2 cellular contexts compared by ENCODE assay signal in the genomic region with DNA sequence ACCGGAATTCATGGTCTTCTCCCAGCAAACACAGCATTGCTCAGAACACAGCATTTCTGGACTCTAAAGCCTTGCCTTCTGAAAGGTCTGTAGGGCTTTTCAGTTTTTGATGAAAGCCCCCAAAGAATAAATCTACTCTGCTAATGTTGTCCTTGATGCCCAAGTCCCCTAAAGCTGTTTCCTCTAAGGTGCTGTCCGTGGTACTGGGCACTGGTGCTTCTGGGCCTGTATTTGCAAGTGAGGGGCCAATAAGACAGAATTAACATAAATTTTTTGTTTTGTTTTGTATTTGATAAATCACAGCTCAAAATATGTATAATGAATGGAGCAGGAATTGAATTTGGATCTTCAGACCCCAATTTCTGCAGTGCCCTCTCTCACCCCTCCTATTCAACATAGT.
TF ChIP-seq lines count a peak whose summit lies in the region.

No MANE protein-coding gene starts in this region.

TF ChIP-seq in SK-N-SH, 30 proteins besides CTCF, POLR2A, EP300 and RAD21 (continued from another document):
- peak; percentile 93 for TF ChIP-seq REST (IDR thresholded peaks at IDR 0.05; ENCODE audit: low read depth, low read length)
- TF ChIP-seq, protein P1, sequence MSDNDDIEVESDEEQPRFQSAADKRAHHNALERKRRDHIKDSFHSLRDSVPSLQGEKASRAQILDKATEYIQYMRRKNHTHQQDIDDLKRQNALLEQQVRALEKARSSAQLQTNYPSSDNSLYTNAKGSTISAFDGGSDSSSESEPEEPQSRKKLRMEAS (IDR thresholded peaks at IDR 0.05; ENCODE audit: low read depth), result no peak

TF ChIP-seq in SK-N-SH treated with all-trans-retinoic acid at 6 μM for 48 hours, 23 proteins besides CTCF, POLR2A, EP300 and RAD21 (continued from another document):
- TF ChIP-seq, protein P2, sequence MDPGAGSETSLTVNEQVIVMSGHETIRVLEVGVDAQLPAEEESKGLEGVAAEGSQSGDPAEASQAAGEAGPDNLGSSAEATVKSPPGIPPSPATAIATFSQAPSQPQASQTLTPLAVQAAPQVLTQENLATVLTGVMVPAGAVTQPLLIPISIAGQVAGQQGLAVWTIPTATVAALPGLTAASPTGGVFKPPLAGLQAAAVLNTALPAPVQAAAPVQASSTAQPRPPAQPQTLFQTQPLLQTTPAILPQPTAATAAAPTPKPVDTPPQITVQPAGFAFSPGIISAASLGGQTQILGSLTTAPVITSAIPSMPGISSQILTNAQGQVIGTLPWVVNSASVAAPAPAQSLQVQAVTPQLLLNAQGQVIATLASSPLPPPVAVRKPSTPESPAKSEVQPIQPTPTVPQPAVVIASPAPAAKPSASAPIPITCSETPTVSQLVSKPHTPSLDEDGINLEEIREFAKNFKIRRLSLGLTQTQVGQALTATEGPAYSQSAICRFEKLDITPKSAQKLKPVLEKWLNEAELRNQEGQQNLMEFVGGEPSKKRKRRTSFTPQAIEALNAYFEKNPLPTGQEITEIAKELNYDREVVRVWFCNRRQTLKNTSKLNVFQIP (CRISPR knock-in tag; IDR thresholded peaks at IDR 0.05; ENCODE audit: borderline replicate concordance, low read depth), result no peak
- TF ChIP-seq, protein P3, sequence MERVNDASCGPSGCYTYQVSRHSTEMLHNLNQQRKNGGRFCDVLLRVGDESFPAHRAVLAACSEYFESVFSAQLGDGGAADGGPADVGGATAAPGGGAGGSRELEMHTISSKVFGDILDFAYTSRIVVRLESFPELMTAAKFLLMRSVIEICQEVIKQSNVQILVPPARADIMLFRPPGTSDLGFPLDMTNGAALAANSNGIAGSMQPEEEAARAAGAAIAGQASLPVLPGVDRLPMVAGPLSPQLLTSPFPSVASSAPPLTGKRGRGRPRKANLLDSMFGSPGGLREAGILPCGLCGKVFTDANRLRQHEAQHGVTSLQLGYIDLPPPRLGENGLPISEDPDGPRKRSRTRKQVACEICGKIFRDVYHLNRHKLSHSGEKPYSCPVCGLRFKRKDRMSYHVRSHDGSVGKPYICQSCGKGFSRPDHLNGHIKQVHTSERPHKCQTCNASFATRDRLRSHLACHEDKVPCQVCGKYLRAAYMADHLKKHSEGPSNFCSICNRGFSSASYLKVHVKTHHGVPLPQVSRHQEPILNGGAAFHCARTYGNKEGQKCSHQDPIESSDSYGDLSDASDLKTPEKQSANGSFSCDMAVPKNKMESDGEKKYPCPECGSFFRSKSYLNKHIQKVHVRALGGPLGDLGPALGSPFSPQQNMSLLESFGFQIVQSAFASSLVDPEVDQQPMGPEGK (CRISPR knock-in tag; IDR thresholded peaks at IDR 0.05; ENCODE audit: borderline replicate concordance), result no peak
- no peak for TF ChIP-seq ZC3H10 (CRISPR knock-in tag; IDR thresholded peaks at IDR 0.05)
- TF ChIP-seq ZNF565 (CRISPR knock-in tag; conservative IDR thresholded peaks at IDR 0.05; ENCODE audit: low read depth), result no peak
